In the genomic region with DNA sequence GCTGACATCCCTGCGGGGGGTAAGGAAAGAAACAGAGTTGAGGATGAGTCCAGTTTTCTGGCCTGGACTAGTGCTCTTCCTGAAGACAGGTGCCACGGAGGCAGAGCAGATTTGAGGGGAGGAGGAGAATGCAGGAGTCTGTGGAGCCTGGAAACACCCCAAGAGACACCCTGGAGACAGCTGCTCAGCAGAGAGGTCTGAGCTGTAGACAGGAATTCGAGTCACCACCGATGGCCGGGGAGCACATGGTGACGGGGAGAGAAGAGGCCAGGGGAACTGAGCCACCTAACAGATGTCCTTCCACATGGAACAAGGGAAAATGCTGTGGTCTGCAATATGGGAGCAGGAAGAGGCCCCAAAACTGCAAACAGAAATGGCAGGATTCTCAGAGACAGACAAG, we compare ENCODE assay signal across 25 cellular contexts. TPM values are rescaled to one million over a fixed set of nuclear protein-coding genes. Genes with fewer than 3 reads are reported as not detected.
"Had no signal": no experiment of that assay in that cellular context is flagged by ENCODE, and none has a peak within 500 bp of the region (broad histone marks: within the 10 kb centered on the region; RNA-seq: fewer than 3 reads in every experiment).

No MANE protein-coding gene starts in this region.

- H3K36me3 ChIP-seq: brain microvascular endothelial cell, gastrocnemius medialis, heart left ventricle, left lung, neutrophil, spleen, thoracic aorta had no signal

- H2AFZ ChIP-seq: parathyroid adenoma had no signal

- DNase-seq: activated CD4-positive, alpha-beta T cell treated with anti-CD3 and anti-CD28 coated beads, Interleukin-2, amount 50 U/mL, for 1 hour; activated CD4-positive, CD25-positive, alpha-beta regulatory T cell treated with anti-CD3 and anti-CD28 coated beads, Interleukin-2, amount 50 U/mL, for 72 hours; activated CD8-positive, alpha-beta memory T cell treated with anti-CD3 and anti-CD28 coated beads, Interleukin-2, amount 50 U/mL, for 48 hours; activated effector memory CD4-positive, alpha-beta T cell treated with anti-CD3 and anti-CD28 coated beads, Interleukin-2, amount 50 U/mL, for 16 hours; activated naive CD4-positive, alpha-beta T cell treated with anti-CD3 and anti-CD28 coated beads, Interleukin-2, amount 50 U/mL, for 16 hours; activated T-cell treated with anti-CD3 and anti-CD28 coated beads, Interleukin-2, amount 50 U/mL, for 48 hours; aorta; brain microvascular endothelial cell; central memory CD4-positive, alpha-beta T cell; gastrocnemius medialis; left lung; midbrain; spleen; stimulated activated CD4-positive, alpha-beta T cell treated with anti-CD3 and anti-CD28 coated beads, Interleukin-4, amount 100 ng/mL, for 4 hours; stimulated activated naive B cell treated with anti-CD40 and anti-IgM and Interleukin-4, amounts not matched to agents 10 μg/mL and 1 μg/mL and 100 μg/mL, for 72 hours; T1000 had no signal

- ATAC-seq: gastrocnemius medialis; left lung; sciatic nerve; stimulated activated naive B cell treated with anti-CD40 and anti-IgM and Interleukin-4, amounts not matched to agents 10 μg/mL and 1 μg/mL and 100 μg/mL, for 72 hours had no signal

- H3K27me3 ChIP-seq: brain microvascular endothelial cell, gastrocnemius medialis, heart left ventricle, left lung, spleen had no signal

- H3K27ac Mint-ChIP-seq: stimulated activated naive B cell treated with anti-CD40 and anti-IgM and Interleukin-4, amounts not matched to agents 10 μg/mL and 1 μg/mL and 100 μg/mL, for 72 hours had no signal

- H3K4me3 Mint-ChIP-seq: stimulated activated naive B cell treated with anti-CD40 and anti-IgM and Interleukin-4, amounts not matched to agents 10 μg/mL and 1 μg/mL and 100 μg/mL, for 72 hours had no signal

- H3K9ac ChIP-seq: parathyroid adenoma had no signal

- H3K4me1 ChIP-seq: gastrocnemius medialis had no signal

- H3K9me3 ChIP-seq: gastrocnemius medialis, left lung, neutrophil, thoracic aorta had no signal

- H3K27ac ChIP-seq: brain microvascular endothelial cell, coronary artery, gastrocnemius medialis, heart left ventricle, left lung, spleen, thoracic aorta had no signal

- H3K4me3 ChIP-seq: coronary artery, gastrocnemius medialis, heart left ventricle, left lung, spleen, thoracic aorta had no signal

RNA-seq across cellular contexts. Expression of a gene that starts 22.9 kb away (rescaled TPM):
- total RNA-seq: aorta, gastrocnemius medialis, heart left ventricle, kidney epithelial cell, left lung, lung microvascular endothelial cell, sciatic nerve, spleen, thoracic aorta, ureter had no signal
- polyA plus RNA-seq: aorta, heart left ventricle had no signal
